In genomic region chr2:101900375-101900774, GRCh38 we compare ENCODE assay signal across 9 cellular contexts.
A peak's percentile ranks its signal among the peaks of the same experiment; 100 is the strongest.
DNase-seq lines count a peak whose midpoint lies in the region; ATAC-seq, FAIRE-seq and TF ChIP-seq lines count a peak whose summit lies in the region.
"Had no signal": no experiment of that assay in that cellular context is flagged by ENCODE, and none has a peak within 500 bp of the region (broad histone marks: within the 10 kb centered on the region; RNA-seq: fewer than 3 reads in every experiment).

No MANE protein-coding gene starts in this region.

- peaks cover 15% of the 10 kb centered on the region for H3K4me1 Mint-ChIP-seq in stimulated activated naive CD8-positive, alpha-beta T cell treated with anti-CD3 and anti-CD28 coated beads, Interleukin-15, amount 100 ng/mL, for 72 hours

- RAD21 ChIA-PET in GM12878 (lab: Charles Lee; ENCODE audit: unreplicated experiment): interaction anchor here (1.6 to 2.0 kb wide), 2 partner anchors 16 to 101 kb away, joined by 5 to 8 read pairs; no protein-coding TSS in a partner anchor

- ATAC-seq in HG03139 (IDR thresholded peaks at IDR 0.05; ENCODE audit: unreplicated experiment) (peak; percentile 55), GM12878 (peak; percentile 97)
- ATAC-seq in stimulated activated naive CD8-positive, alpha-beta T cell treated with anti-CD3 and anti-CD28 coated beads, Interleukin-15, amount 100 ng/mL, for 72 hours: peak; percentile 96

- DNase-seq in activated T-cell treated with anti-CD3 and anti-CD28 coated beads for 24 hours (ENCODE audit: low read depth): peak; percentile 19
- no peak for DNase-seq in activated T-cell treated with anti-CD3 and anti-CD28 coated beads for 4 hours
- peak; percentile 71 for DNase-seq in GM12878 (ENCODE audit: low read depth, low spot score)
- DNase-seq in stimulated activated naive CD8-positive, alpha-beta T cell treated with anti-CD3 and anti-CD28 coated beads, Interleukin-15, amount 100 ng/mL, for 72 hours: peak in 1 of 2 donors; percentile 65
- DNase-seq in glomerular visceral epithelial cell (ENCODE audit: extremely low spot score): no peak
- DNase-seq in NCI-H2171 treated with DMSO at 0.1 percent for 48 hours (lab: John Stamatoyannopoulos, UW): no peak
- no peak for DNase-seq in NCI-H748 (lab: John Stamatoyannopoulos, UW; ENCODE audit: unreplicated experiment)

- H3K9me3 ChIP-seq in GM12878 (replicated peaks; ENCODE audit: control insufficient read depth, insufficient read depth, low read length): peaks cover 8% of the 10 kb centered on the region; the same call in 2 of the 3 replicates
- H3K9me3 ChIP-seq: right atrium auricular region had no signal

- peak; percentile 97 for FAIRE-seq in GM12878 (lab: Jason Lieb, UNC)

- peak; percentile 63 to 89; a peak in 3 of 4 replicates for TF ChIP-seq EP300 in GM12878 (IDR thresholded peaks at IDR 0.05; ENCODE audit: borderline replicate concordance in 1 of 2, control insufficient read depth in 1 of 2, low read depth in 2 of 2, low read length in 2 of 2)

- H4K20me1 ChIP-seq in GM12878 (ENCODE audit: control insufficient read depth, insufficient read depth): no peaks in the 10 kb centered on the region

- H3K79me2 ChIP-seq in GM12878 (ENCODE audit: control insufficient read depth, insufficient read depth, low read length): no peaks in the 10 kb centered on the region

- no peaks in the 10 kb centered on the region for H3K27me3 ChIP-seq in GM12878 (replicated peaks in 1 of 2; ENCODE audit: control insufficient read depth in 2 of 2, insufficient read depth in 2 of 2, low read length in 1 of 2)
- H3K27me3 ChIP-seq: right atrium auricular region had no signal

- SMC1A ChIA-PET in GM12878 (lab: Charles Lee; ENCODE audit: uncharacterized antibody, unreplicated experiment): interaction anchor here (0.6 to 4.3 kb wide), 7 partner anchors 13 to 200 kb away, joined by 3 to 21 read pairs (median 5); no protein-coding TSS in a partner anchor

- CTCF ChIA-PET in GM12878 (lab: Yijun Ruan, JAX): interaction anchor here (1.2 to 2.5 kb wide), 2 partner anchors 17 to 106 kb away, joined by 3 to 7 read pairs; no protein-coding TSS in a partner anchor

- BruUV-seq in GM12878 (replicated peaks; lab: Mats Ljungman, UMichigan): no TSS peak

- 4% methylated on average over 9 of the region's 9 CpGs for WGBS in GM12878 (ENCODE audit: insufficient coverage, insufficient replicate concordance, low lambda C conversion rate, missing lambda C conversion rate)

- intact Hi-C loops in GM12878 (cut with micrococcal nuclease; ENCODE audit: unreplicated experiment): loop anchor here (5.0 kb wide), 2 partner anchors 77 to 337 kb away; no protein-coding TSS in a partner anchor

- no peak overlapping the region; the same call in 1 of the 2 replicates for H3K4me3 ChIP-seq in GM12878
- H3K4me3 ChIP-seq: right atrium auricular region had no signal

- H3K9me3 Mint-ChIP-seq in stimulated activated naive CD8-positive, alpha-beta T cell treated with anti-CD3 and anti-CD28 coated beads, Interleukin-15, amount 100 ng/mL, for 72 hours: peaks cover 25 to 57% of the 10 kb centered on the region in 2 donors

- H3K4me1 ChIP-seq in GM12878 (ENCODE audit: control insufficient read depth, insufficient read depth, low read length): peaks cover 5% of the 10 kb centered on the region
- H3K4me1 ChIP-seq: right atrium auricular region had no signal

- H3K27ac ChIP-seq in GM12878 (ENCODE audit: control insufficient read depth, insufficient read depth): no peak overlapping the region
- H3K27ac ChIP-seq: right atrium auricular region had no signal

- peaks cover 15% of the 10 kb centered on the region for H3K27me3 Mint-ChIP-seq in stimulated activated naive CD8-positive, alpha-beta T cell treated with anti-CD3 and anti-CD28 coated beads, Interleukin-15, amount 100 ng/mL, for 72 hours

- TF ChIP-seq POLR2A in GM12878 (IDR thresholded peaks at IDR 0.05; ENCODE audit: low read depth, low read length): no peak

- no peaks in the 10 kb centered on the region for H3K36me3 ChIP-seq in GM12878 (ENCODE audit: control insufficient read depth in 2 of 2, insufficient read depth in 2 of 2, low read length in 1 of 2)
- H3K36me3 ChIP-seq: right atrium auricular region had no signal

- no peak overlapping the region for H3K9ac ChIP-seq in GM12878 (ENCODE audit: control insufficient read depth, insufficient read depth, low read length)

- no peak for TF ChIP-seq RAD21 in GM12878 (IDR thresholded peaks at IDR 0.05; ENCODE audit: insufficient read depth, low read depth, low read length)

- no peak overlapping the region for H3K4me3 Mint-ChIP-seq in stimulated activated naive CD8-positive, alpha-beta T cell treated with anti-CD3 and anti-CD28 coated beads, Interleukin-15, amount 100 ng/mL, for 72 hours

- H3K27ac Mint-ChIP-seq in stimulated activated naive CD8-positive, alpha-beta T cell treated with anti-CD3 and anti-CD28 coated beads, Interleukin-15, amount 100 ng/mL, for 72 hours: peak overlapping the region in 1 of 2 donors; percentile 17

- POLR2A ChIA-PET in GM12878 (lab: Charles Lee): interaction anchor here (1.1 kb wide), 1 partner anchor 15 kb away, joined by 4 read pairs; no protein-coding TSS in a partner anchor

- in situ Hi-C loops in GM12878 (cut with MboI): no loop called here

- peak overlapping the region; percentile 41; the same call in 1 of the 2 replicates for H3K4me2 ChIP-seq in GM12878 (ENCODE audit: control insufficient read depth, insufficient read depth)

- no peak for TF ChIP-seq CTCF in GM12878 (IDR thresholded peaks at IDR 0.05 in 2 of 3, conservative IDR thresholded peaks at IDR 0.05 in 1 of 3; ENCODE audit: control insufficient read depth in 2 of 3, extremely low read depth in 1 of 3, insufficient read depth in 1 of 3, low read depth in 3 of 3, low read length in 3 of 3)

- H2AFZ ChIP-seq in GM12878 (ENCODE audit: control insufficient read depth, low read depth, low read length): no peak overlapping the region

TF ChIP-seq in GM12878, 131 proteins besides CTCF, POLR2A, EP300 and RAD21 (continues in another document):
- peak; percentile 86 for TF ChIP-seq RELB (IDR thresholded peaks at IDR 0.05; ENCODE audit: low read depth)
- no peak for TF ChIP-seq PAX8 (IDR thresholded peaks at IDR 0.05)
- TF ChIP-seq RUNX3 (IDR thresholded peaks at IDR 0.05; ENCODE audit: low read length): peak; percentile 81
- no peak for TF ChIP-seq TCF3 (IDR thresholded peaks at IDR 0.05; ENCODE audit: borderline replicate concordance, insufficient read depth, low read depth, low read length)
- TF ChIP-seq EED (IDR thresholded peaks at IDR 0.05; ENCODE audit: low read depth): peak; percentile 79
- TF ChIP-seq ASH2L (IDR thresholded peaks at IDR 0.05; ENCODE audit: borderline replicate concordance, low read depth): no peak
- TF ChIP-seq RFX5 (IDR thresholded peaks at IDR 0.05; ENCODE audit: low read depth, low read length): no peak
- TF ChIP-seq RBBP5 (conservative IDR thresholded peaks at IDR 0.05): no peak
- TF ChIP-seq IRF4 (IDR thresholded peaks at IDR 0.05; ENCODE audit: low read depth, low read length): peak; percentile 89
- TF ChIP-seq BCLAF1 (IDR thresholded peaks at IDR 0.05): no peak
- peak; percentile 59 for TF ChIP-seq PAX5 (IDR thresholded peaks at IDR 0.05; ENCODE audit: borderline replicate concordance, low read depth, low read length)
- peak; percentile 30 for TF ChIP-seq USF1 (IDR thresholded peaks at IDR 0.05; ENCODE audit: borderline replicate concordance, extremely low read length, insufficient read depth, low read depth, low read length)

Comparison
In these comparisons a context has a peak if more than half of its experiments do, and no peak if none do; other contexts are left out.
1. DNase-seq: peak in activated T-cell treated with anti-CD3 and anti-CD28 coated beads for 24 hours (single experiment) and GM12878 (single experiment); none in activated T-cell treated with anti-CD3 and anti-CD28 coated beads for 4 hours (single experiment), glomerular visceral epithelial cell (single experiment), NCI-H2171 treated with DMSO at 0.1 percent for 48 hours (single experiment) and NCI-H748 (single experiment).
2. Peak in every context shown above with its lines, with median percentiles within 50 percentile points of each other: ATAC-seq.